Comparison of ENCODE assay signal across 8 cellular contexts in genomic region chr13:44055741-44056140, GRCh38.
DNase-seq lines count a peak whose midpoint lies in the region; ATAC-seq, FAIRE-seq and TF ChIP-seq lines count a peak whose summit lies in the region.
"Not testable (repeated sequence)": the region's sequence is repeated elsewhere in the genome, so short reads cannot be mapped to it uniquely, and the experiment has no call there.

No MANE protein-coding gene starts in this region.

- not testable (repeated sequence) for H3K14ac ChIP-seq in mesenchymal stem cell (ENCODE audit: low read length in 2 of 2)

- not testable (repeated sequence) for H3K23ac ChIP-seq in mesenchymal stem cell (ENCODE audit: low read length in 2 of 2)

- TF ChIP-seq CTCF in epithelial cell of proximal tubule (conservative IDR thresholded peaks at IDR 0.05; ENCODE audit: low read depth, low read length); upper lobe of left lung (IDR thresholded peaks at IDR 0.05): not testable (repeated sequence)

- H3K27me3 Mint-ChIP-seq in activated CD4-positive, alpha-beta T cell treated with anti-CD3 and anti-CD28 coated beads for 36 hours = peaks cover 22% of the 10 kb centered on the region
- peaks cover 32% of the 10 kb centered on the region for H3K27me3 Mint-ChIP-seq in activated naive CD8-positive, alpha-beta T cell treated with anti-CD3 and anti-CD28 coated beads, Interleukin-2, amount 10 ng/mL, durations not matched to agents 7 days and 5 days

- not testable (repeated sequence) for H3K9me3 Mint-ChIP-seq in activated CD4-positive, alpha-beta T cell treated with anti-CD3 and anti-CD28 coated beads for 36 hours (ENCODE audit: low read depth); activated naive CD8-positive, alpha-beta T cell treated with anti-CD3 and anti-CD28 coated beads, Interleukin-2, amount 10 ng/mL, durations not matched to agents 7 days and 5 days

- not testable (repeated sequence) for H2BK5ac ChIP-seq in mesenchymal stem cell (ENCODE audit: low read depth, low read length, poor library complexity, severe bottlenecking)

- H3K4me1 ChIP-seq in right cardiac atrium (ENCODE audit: control insufficient read depth, insufficient read depth, low read length); mesenchymal stem cell (ENCODE audit: control insufficient read depth, insufficient read depth, low read depth, low read length); small intestine (ENCODE audit: control insufficient read depth in 2 of 2, insufficient read depth in 1 of 2, low read depth in 1 of 2, low read length in 1 of 2): not testable (repeated sequence)
- H3K4me1 ChIP-seq in upper lobe of left lung = peaks cover 0 to 24% (median 13%) of the 10 kb centered on the region in 4 donors

- H3K79me1 ChIP-seq in mesenchymal stem cell (replicated peaks; ENCODE audit: low read length, poor library complexity, severe bottlenecking) = not testable (repeated sequence)

- not testable (repeated sequence) for H2BK120ac ChIP-seq in mesenchymal stem cell (ENCODE audit: low read depth, low read length)

- H3K9me3 ChIP-seq in right cardiac atrium (ENCODE audit: control insufficient read depth, low read length); mesenchymal stem cell (ENCODE audit: control insufficient read depth, low read length); small intestine (ENCODE audit: control insufficient read depth, low read depth); upper lobe of left lung: not testable (repeated sequence)

- not testable (repeated sequence) for H2AK5ac ChIP-seq in mesenchymal stem cell (ENCODE audit: low read length, severe bottlenecking)

- H2AFZ ChIP-seq in mesenchymal stem cell (ENCODE audit: low read depth, low read length) = not testable (repeated sequence)

- not testable (repeated sequence) for H3K9ac ChIP-seq in mesenchymal stem cell (ENCODE audit: low read length)

- not testable (repeated sequence) for H3K18ac ChIP-seq in mesenchymal stem cell (ENCODE audit: low read depth in 1 of 2, low read length in 2 of 2)

- not testable (repeated sequence) for H3K4me1 Mint-ChIP-seq in activated CD4-positive, alpha-beta T cell treated with anti-CD3 and anti-CD28 coated beads for 36 hours; activated naive CD8-positive, alpha-beta T cell treated with anti-CD3 and anti-CD28 coated beads, Interleukin-2, amount 10 ng/mL, durations not matched to agents 7 days and 5 days

- TF ChIP-seq POLR2A in upper lobe of left lung (IDR thresholded peaks at IDR 0.05) = not testable (repeated sequence)

- peak; percentile 55 for ATAC-seq in activated CD4-positive, alpha-beta T cell treated with anti-CD3 and anti-CD28 coated beads for 36 hours
- not testable (repeated sequence) for ATAC-seq in activated naive CD8-positive, alpha-beta T cell treated with anti-CD3 and anti-CD28 coated beads, Interleukin-2, amount 10 ng/mL, durations not matched to agents 7 days and 5 days (ENCODE audit: low read depth)
- ATAC-seq in right cardiac atrium = peak; percentile 82 to 85
- peak in 1 of 2 donors; percentile 28 for ATAC-seq in upper lobe of left lung (ENCODE audit: low FRiP score in 2 of 2)

- 26% methylated on average over 7 of the region's 7 CpGs for WGBS in right cardiac atrium
- 52% methylated on average over 7 of the region's 7 CpGs for WGBS in mesenchymal stem cell
- WGBS in small intestine, 3 donors = 5 to 29% (median 11%) methylated on average over 7 of the region's 7 CpGs
- 27 to 29% methylated on average over 7 of the region's 7 CpGs for WGBS in upper lobe of left lung, 2 donors

- intact Hi-C loops in activated CD4-positive, alpha-beta T cell treated with anti-CD3 and anti-CD28 coated beads for 36 hours (cut with DNase I, micrococcal nuclease) = not testable (repeated sequence)
- intact Hi-C loops in right cardiac atrium (cut with DNase I) = loop anchor here in 2 of 4 donors (10.0 kb wide), 3 partner anchors 49 to 249 kb away; no protein-coding TSS in a partner anchor

- H3K27ac Mint-ChIP-seq in activated CD4-positive, alpha-beta T cell treated with anti-CD3 and anti-CD28 coated beads for 36 hours; activated naive CD8-positive, alpha-beta T cell treated with anti-CD3 and anti-CD28 coated beads, Interleukin-2, amount 10 ng/mL, durations not matched to agents 7 days and 5 days: not testable (repeated sequence)

- not testable (repeated sequence) for H3K36me3 Mint-ChIP-seq in activated CD4-positive, alpha-beta T cell treated with anti-CD3 and anti-CD28 coated beads for 36 hours (ENCODE audit: low read depth); activated naive CD8-positive, alpha-beta T cell treated with anti-CD3 and anti-CD28 coated beads, Interleukin-2, amount 10 ng/mL, durations not matched to agents 7 days and 5 days

- H2BK15ac ChIP-seq in mesenchymal stem cell (ENCODE audit: low read depth, poor library complexity, severe bottlenecking) = not testable (repeated sequence)

- not testable (repeated sequence) for H3K36me3 ChIP-seq in mesenchymal stem cell (ENCODE audit: control insufficient read depth in 1 of 2, insufficient read depth in 2 of 2, low read depth in 1 of 2, low read length in 2 of 2); small intestine (ENCODE audit: control insufficient read depth in 2 of 2, insufficient read depth in 2 of 2, low read length in 2 of 2); upper lobe of left lung

- not testable (repeated sequence) for H2BK12ac ChIP-seq in mesenchymal stem cell (ENCODE audit: low read length in 2 of 2)

- not testable (repeated sequence) for H3K27ac ChIP-seq in right cardiac atrium (ENCODE audit: low read length); small intestine (ENCODE audit: low read depth in 1 of 2, low read length in 1 of 2)
- H3K27ac ChIP-seq in mesenchymal stem cell (ENCODE audit: low read length, poor library complexity, severe bottlenecking) (peak overlapping the region; percentile 53), upper lobe of left lung (peak overlapping the region in 3 of 4 donors; percentile 9 to 30 (median 20))

- not testable (repeated sequence) for H3K4ac ChIP-seq in mesenchymal stem cell (ENCODE audit: low read depth in 1 of 2, low read length in 2 of 2)

- H3K4me3 ChIP-seq in epithelial cell of proximal tubule (ENCODE audit: low read depth, low read length) (peak overlapping the region; percentile 31), small intestine (ENCODE audit: low read depth in 1 of 2, low read length in 2 of 2) (peak overlapping the region in 1 of 2 donors; percentile 16)
- H3K4me3 ChIP-seq in right cardiac atrium (ENCODE audit: low read length); mesenchymal stem cell (ENCODE audit: insufficient read depth in 1 of 2, low read depth in 1 of 2, low read length in 2 of 2); upper lobe of left lung: not testable (repeated sequence)

- TF ChIP-seq EP300 in upper lobe of left lung (IDR thresholded peaks at IDR 0.05) = peak in 1 of 4 donors; percentile 14

- DNase-seq in GDM1 (lab: John Stamatoyannopoulos, UW) (peak; percentile 4), right cardiac atrium (peak; percentile 40 to 74 (median 58)), small intestine (peak; percentile 58), upper lobe of left lung (peak in 1 of 2 donors; percentile 74)
- DNase-seq in activated CD4-positive, alpha-beta T cell treated with anti-CD3 and anti-CD28 coated beads for 36 hours = peak; percentile 21
- not testable (repeated sequence) for DNase-seq in activated naive CD8-positive, alpha-beta T cell treated with anti-CD3 and anti-CD28 coated beads, Interleukin-2, amount 10 ng/mL, durations not matched to agents 7 days and 5 days; epithelial cell of proximal tubule (ENCODE audit: low read depth); mesenchymal stem cell

- not testable (repeated sequence) for H4K8ac ChIP-seq in mesenchymal stem cell (ENCODE audit: low read length)

- FAIRE-seq in small intestine (lab: Jason Lieb, UNC) = not testable (repeated sequence)

- not testable (repeated sequence) for H3K4me3 Mint-ChIP-seq in activated CD4-positive, alpha-beta T cell treated with anti-CD3 and anti-CD28 coated beads for 36 hours
- peak overlapping the region; percentile 46 for H3K4me3 Mint-ChIP-seq in activated naive CD8-positive, alpha-beta T cell treated with anti-CD3 and anti-CD28 coated beads, Interleukin-2, amount 10 ng/mL, durations not matched to agents 7 days and 5 days

- H4K91ac ChIP-seq in mesenchymal stem cell (ENCODE audit: low read length) = not testable (repeated sequence)

- CTCF ChIA-PET in activated CD4-positive, alpha-beta T cell treated with anti-CD3 and anti-CD28 coated beads for 36 hours (lab: Charles Lee) = interaction anchor here (0.8 kb wide), 1 partner anchor 383 kb away, joined by 3 read pairs; no protein-coding TSS in a partner anchor

- POLR2A ChIA-PET in activated CD4-positive, alpha-beta T cell treated with anti-CD3 and anti-CD28 coated beads for 36 hours (lab: Charles Lee); activated naive CD8-positive, alpha-beta T cell treated with anti-CD3 and anti-CD28 coated beads, Interleukin-2, amount 10 ng/mL, durations not matched to agents 7 days and 5 days (lab: Charles Lee): not testable (repeated sequence)

- peak overlapping the region; percentile 34 for H3K4me2 ChIP-seq in mesenchymal stem cell (ENCODE audit: low read length, poor library complexity, severe bottlenecking)

- not testable (repeated sequence) for H3K27me3 ChIP-seq in right cardiac atrium (ENCODE audit: control insufficient read depth, insufficient read depth); small intestine (ENCODE audit: control insufficient read depth in 2 of 2, insufficient read depth in 2 of 2, low read length in 2 of 2); upper lobe of left lung
- peaks cover 0 to 19% of the 10 kb centered on the region in 2 experiments for H3K27me3 ChIP-seq in mesenchymal stem cell (ENCODE audit: control insufficient read depth in 1 of 2, insufficient read depth in 1 of 2, low read length in 2 of 2)
